ENCODE assay signal across 11 cellular contexts in genomic region chr11:11843642-11844041, GRCh38. TPM values are rescaled to one million over a fixed set of nuclear protein-coding genes. Genes with fewer than 3 reads are reported as not detected.
A peak's percentile ranks its signal among the peaks of the same experiment; 100 is the strongest.
DNase-seq lines count a peak whose midpoint lies in the region; ATAC-seq and TF ChIP-seq lines count a peak whose summit lies in the region.
"Had no signal": no experiment of that assay in that cellular context is flagged by ENCODE, and none has a peak within 500 bp of the region (broad histone marks: within the 10 kb centered on the region; RNA-seq: fewer than 3 reads in every experiment).

No MANE protein-coding gene starts in this region.

- H3K9me3 ChIP-seq in CD4-positive, CD25-positive, alpha-beta regulatory T cell (ENCODE audit: control insufficient read depth in 2 of 2, low read length in 2 of 2), result no peaks in the 10 kb centered on the region
- no peaks in the 10 kb centered on the region for H3K9me3 ChIP-seq in OCI-LY3 (ENCODE audit: insufficient read depth, low read length)
- no peaks in the 10 kb centered on the region for H3K9me3 ChIP-seq in psoas muscle
- H3K9me3 ChIP-seq: mucosa of descending colon had no signal

- H3K36me3 ChIP-seq in CD4-positive, CD25-positive, alpha-beta regulatory T cell (ENCODE audit: control insufficient read depth, insufficient read depth, low read length), result no peaks in the 10 kb centered on the region
- H3K36me3 ChIP-seq in OCI-LY3 (replicated peaks; ENCODE audit: low read depth, low read length) (no peaks in the 10 kb centered on the region), psoas muscle (ENCODE audit: insufficient read depth in 1 of 2, low read depth in 1 of 2) (no peaks in the 10 kb centered on the region)

- H3K4me3 ChIP-seq in CD4-positive, CD25-positive, alpha-beta regulatory T cell (ENCODE audit: low read depth, low read length), result peak overlapping the region; percentile 94
- H3K4me3 ChIP-seq in OCI-LY3 (ENCODE audit: low read length) (peak overlapping the region; percentile 95), psoas muscle (peak overlapping the region; percentile 89)
- H3K4me3 ChIP-seq: mucosa of descending colon had no signal

- H3K36me3 Mint-ChIP-seq in CD4-positive, CD25-positive, alpha-beta regulatory T cell, result no peaks in the 10 kb centered on the region
- no peaks in the 10 kb centered on the region for H3K36me3 Mint-ChIP-seq in natural killer cell treated with Interleukin-12 subunit alpha and Interleukin-12 subunit beta and Interleukin-15 and Interleukin-18, amount 100 ng/mL, for 72 hours

- TF ChIP-seq CTCF in OCI-LY3 (IDR thresholded peaks at IDR 0.05; ENCODE audit: low read depth, low read length), result no peak
- no peak for TF ChIP-seq CTCF in psoas muscle (IDR thresholded peaks at IDR 0.05)

- peaks cover 2% of the 10 kb centered on the region for H3K27me3 ChIP-seq in CD4-positive, CD25-positive, alpha-beta regulatory T cell (ENCODE audit: control insufficient read depth, insufficient read depth, low read length)
- H3K27me3 ChIP-seq in OCI-LY3 (ENCODE audit: low read depth, low read length), result no peaks in the 10 kb centered on the region
- no peaks in the 10 kb centered on the region for H3K27me3 ChIP-seq in psoas muscle (ENCODE audit: insufficient read depth in 3 of 3, low read length in 2 of 3)

- no peak overlapping the region for H3K27ac Mint-ChIP-seq in CD4-positive, CD25-positive, alpha-beta regulatory T cell
- H3K27ac Mint-ChIP-seq in natural killer cell treated with Interleukin-12 subunit alpha and Interleukin-12 subunit beta and Interleukin-15 and Interleukin-18, amount 100 ng/mL, for 72 hours, result no peak overlapping the region
- H3K27ac Mint-ChIP-seq: activated CD8-positive, alpha-beta T cell treated with anti-CD3 and anti-CD28 coated beads for 36 hours; dendritic cell treated with granulocyte-macrophage colony-stimulating factor and Interleukin-4, amounts not matched to agents 40 ng/mL and 50 ng/mL, for 4 days had no signal

- H3K9ac ChIP-seq in OCI-LY3 (ENCODE audit: low read length), result peak overlapping the region; percentile 93; the same call in 1 of the 2 replicates

- H3K4me3 Mint-ChIP-seq in CD4-positive, CD25-positive, alpha-beta regulatory T cell, result no peak overlapping the region
- no peak overlapping the region for H3K4me3 Mint-ChIP-seq in natural killer cell treated with Interleukin-12 subunit alpha and Interleukin-12 subunit beta and Interleukin-15 and Interleukin-18, amount 100 ng/mL, for 72 hours
- H3K4me3 Mint-ChIP-seq: activated CD8-positive, alpha-beta T cell treated with anti-CD3 and anti-CD28 coated beads for 36 hours; dendritic cell treated with granulocyte-macrophage colony-stimulating factor and Interleukin-4, amounts not matched to agents 40 ng/mL and 50 ng/mL, for 4 days had no signal

- peaks cover 5% of the 10 kb centered on the region for H3K27me3 Mint-ChIP-seq in CD4-positive, CD25-positive, alpha-beta regulatory T cell
- peaks cover 3 to 5% of the 10 kb centered on the region in 2 donors for H3K27me3 Mint-ChIP-seq in natural killer cell treated with Interleukin-12 subunit alpha and Interleukin-12 subunit beta and Interleukin-15 and Interleukin-18, amount 100 ng/mL, for 72 hours
- H3K27me3 Mint-ChIP-seq: dendritic cell treated with granulocyte-macrophage colony-stimulating factor and Interleukin-4, amounts not matched to agents 40 ng/mL and 50 ng/mL, for 4 days had no signal

- H3K9me3 Mint-ChIP-seq in CD4-positive, CD25-positive, alpha-beta regulatory T cell, result no peaks in the 10 kb centered on the region
- no peaks in the 10 kb centered on the region for H3K9me3 Mint-ChIP-seq in natural killer cell treated with Interleukin-12 subunit alpha and Interleukin-12 subunit beta and Interleukin-15 and Interleukin-18, amount 100 ng/mL, for 72 hours
- H3K9me3 Mint-ChIP-seq: activated CD8-positive, alpha-beta T cell treated with anti-CD3 and anti-CD28 coated beads for 36 hours; dendritic cell treated with granulocyte-macrophage colony-stimulating factor and Interleukin-4, amounts not matched to agents 40 ng/mL and 50 ng/mL, for 4 days had no signal

- H2AFZ ChIP-seq in OCI-LY3 (ENCODE audit: low read depth, low read length), result no peak overlapping the region

- peaks cover 67% of the 10 kb centered on the region for H3K79me2 ChIP-seq in OCI-LY3 (ENCODE audit: low read length)

- H3K4me2 ChIP-seq in OCI-LY3 (ENCODE audit: low read length), result peak overlapping the region; percentile 89

- H3K27ac ChIP-seq in CD4-positive, CD25-positive, alpha-beta regulatory T cell (ENCODE audit: insufficient read depth, low read length, poor library complexity, severe bottlenecking), result peak overlapping the region; percentile 95
- H3K27ac ChIP-seq in OCI-LY3 (ENCODE audit: low read length), result no peak overlapping the region
- H3K27ac ChIP-seq in epithelial cell of prostate, result peak overlapping the region; percentile 88
- H3K27ac ChIP-seq in psoas muscle, result peak overlapping the region; percentile 99

- ATAC-seq in CD4-positive, CD25-positive, alpha-beta regulatory T cell (ENCODE audit: low read depth in 2 of 2), result no peak
- ATAC-seq in psoas muscle, result no peak
- no peak for ATAC-seq in natural killer cell treated with Interleukin-12 subunit alpha and Interleukin-12 subunit beta and Interleukin-15 and Interleukin-18, amount 100 ng/mL, for 72 hours
- ATAC-seq: mucosa of descending colon had no signal

- DNase-seq in CD4-positive, CD25-positive, alpha-beta regulatory T cell, result no peak
- DNase-seq in epithelial cell of prostate (ENCODE audit: low read depth, low spot score) (no peak), psoas muscle (no peak), HuH-7.5 (ENCODE audit: low spot score) (no peak), NCI-H82 (lab: John Stamatoyannopoulos, UW) (no peak)
- no peak for DNase-seq in stimulated activated CD4-positive, alpha-beta T cell treated with anti-CD3 and anti-CD28 coated beads, Interleukin-12 subunit alpha, Interleukin-12 subunit beta, amount 100 ng/mL, for 4 hours
- DNase-seq in natural killer cell treated with Interleukin-12 subunit alpha and Interleukin-12 subunit beta and Interleukin-15 and Interleukin-18, amount 100 ng/mL, for 72 hours (ENCODE audit: low spot score), result no peak
- DNase-seq: activated CD8-positive, alpha-beta T cell treated with anti-CD3 and anti-CD28 coated beads for 36 hours had no signal

- 5 to 8% (median 5%) methylated on average over 2 of the region's 2 CpGs for WGBS in psoas muscle, 3 donors

- peaks cover 54% of the 10 kb centered on the region for H3K4me1 ChIP-seq in CD4-positive, CD25-positive, alpha-beta regulatory T cell (ENCODE audit: control insufficient read depth, insufficient read depth, low read length, poor library complexity, severe bottlenecking)
- H3K4me1 ChIP-seq in OCI-LY3 (ENCODE audit: low read length) (peaks cover 32% of the 10 kb centered on the region), psoas muscle (peaks cover 51% of the 10 kb centered on the region)

- intact Hi-C loops in psoas muscle (cut with DNase I), result loop anchor here in 1 of 2 donors (10.0 kb wide), 1 partner anchor 51 kb away; no protein-coding TSS in a partner anchor

- peaks cover 56% of the 10 kb centered on the region for H4K20me1 ChIP-seq in OCI-LY3 (ENCODE audit: insufficient read depth, low read length)

- peaks cover 4 to 24% (median 15%) of the 10 kb centered on the region in 4 donors for H3K4me1 Mint-ChIP-seq in CD4-positive, CD25-positive, alpha-beta regulatory T cell
- H3K4me1 Mint-ChIP-seq in natural killer cell treated with Interleukin-12 subunit alpha and Interleukin-12 subunit beta and Interleukin-15 and Interleukin-18, amount 100 ng/mL, for 72 hours (ENCODE audit: low read depth in 2 of 2), result peaks cover 10 to 24% of the 10 kb centered on the region in 2 donors

RNA-seq across cellular contexts. Expression of gene USP47, which starts 1.9 kb away (rescaled TPM):
- 79.0 TPM for total RNA-seq in CD4-positive, CD25-positive, alpha-beta regulatory T cell
- polyA plus RNA-seq in CD4-positive, CD25-positive, alpha-beta regulatory T cell, result 10 to 100 TPM; 35.7 to 50.1 (median 39.5) TPM
- 100 to 1,000 TPM in 2 of 4 donors, 10 to 100 TPM in 2; 73.1 to 108 (median 90.6) TPM for total RNA-seq in psoas muscle
- polyA plus RNA-seq in psoas muscle, result 100 to 1,000 TPM in 1 of 3 donors, 10 to 100 TPM in 2; 31.3 to 132 (median 57.3) TPM
- total RNA-seq in natural killer cell treated with Interleukin-12 subunit alpha and Interleukin-12 subunit beta and Interleukin-15 and Interleukin-18, amount 100 ng/mL, for 72 hours, result 10 to 100 TPM; 61.7 to 61.8 TPM
